25 cellular contexts compared by ENCODE assay signal in the genomic region with DNA sequence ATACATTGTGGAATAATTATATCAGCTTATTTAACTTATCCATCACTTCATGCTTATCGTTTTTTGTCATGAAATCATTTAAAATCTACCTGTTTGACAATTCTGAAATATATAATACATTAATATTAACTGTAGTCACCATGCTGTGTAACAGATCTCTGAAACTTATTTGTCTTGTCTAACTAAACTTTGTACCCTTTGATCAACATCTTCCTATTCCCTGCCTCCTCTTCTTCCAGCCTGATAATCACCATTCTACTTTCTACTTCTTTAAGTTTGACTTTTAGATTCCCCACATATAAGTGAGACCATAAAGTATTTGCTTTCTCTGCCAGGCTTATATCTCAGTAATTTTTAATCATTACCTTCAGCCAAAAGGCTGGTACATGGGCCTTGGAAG.
"Had no signal": no experiment of that assay in that cellular context is flagged by ENCODE, and none has a peak within 500 bp of the region (broad histone marks: within the 10 kb centered on the region; RNA-seq: fewer than 3 reads in every experiment).

No MANE protein-coding gene starts in this region.

- H3K27me3 ChIP-seq: dorsolateral prefrontal cortex, esophagus squamous epithelium, gastrocnemius medialis, heart right ventricle had no signal

- H3K27ac ChIP-seq: coronary artery, dorsolateral prefrontal cortex, epithelial cell of prostate, esophagus squamous epithelium, gastrocnemius medialis, heart right ventricle, left ventricle myocardium inferior, lower lobe of right lung had no signal

- FAIRE-seq: islet of Langerhans, keratinocyte had no signal

- H3K4me1 ChIP-seq: esophagus squamous epithelium, gastrocnemius medialis, heart right ventricle, left ventricle myocardium inferior, lower lobe of right lung had no signal

- H3K36me3 ChIP-seq: esophagus squamous epithelium, gastrocnemius medialis, heart right ventricle, left ventricle myocardium inferior, lower lobe of right lung had no signal

- H3K36me3 Mint-ChIP-seq: memory B cell; naive thymus-derived CD4-positive, alpha-beta T cell had no signal

- H3K27ac Mint-ChIP-seq: memory B cell; naive thymus-derived CD4-positive, alpha-beta T cell had no signal

- H3K9me3 ChIP-seq: esophagus squamous epithelium, gastrocnemius medialis, left ventricle myocardium inferior had no signal

- ATAC-seq: esophagus mucosa; gastrocnemius medialis; heart right ventricle; left cardiac atrium; lower lobe of right lung; naive thymus-derived CD4-positive, alpha-beta T cell had no signal

- H3K27me3 Mint-ChIP-seq: memory B cell; naive thymus-derived CD4-positive, alpha-beta T cell had no signal

- H3K9me3 Mint-ChIP-seq: memory B cell had no signal

- DNase-seq: dermis blood vessel endothelial cell; dorsolateral prefrontal cortex; effector CD4-positive, alpha-beta T cell; effector memory CD4-positive, alpha-beta T cell; erythroblast; esophagus squamous epithelium; foreskin fibroblast; foreskin melanocyte; gastrocnemius medialis; glutamatergic neuron; head of caudate nucleus; heart right ventricle; hippocampal formation; left cardiac atrium; left ventricle myocardium inferior; lower lobe of right lung; mesendoderm; midbrain; naive thymus-derived CD4-positive, alpha-beta T cell had no signal

- H3K4me1 Mint-ChIP-seq: memory B cell; naive thymus-derived CD4-positive, alpha-beta T cell had no signal

- H3K4me3 Mint-ChIP-seq: memory B cell; naive thymus-derived CD4-positive, alpha-beta T cell had no signal

- H3K4me3 ChIP-seq: coronary artery, dorsolateral prefrontal cortex, esophagus squamous epithelium, gastrocnemius medialis, heart right ventricle, left ventricle myocardium inferior, lower lobe of right lung had no signal
